ENCODE assay signal across 25 cellular contexts in genomic region chr17:65809366-65809765, GRCh38.
"Had no signal": no experiment of that assay in that cellular context is flagged by ENCODE, and none has a peak within 500 bp of the region (broad histone marks: within the 10 kb centered on the region; RNA-seq: fewer than 3 reads in every experiment).

No MANE protein-coding gene starts in this region.

- H3K36me3 ChIP-seq: esophagus muscularis mucosa, heart right ventricle, lower lobe of right lung, neutrophil, pancreas, thyroid gland had no signal

- ATAC-seq: heart right ventricle; left ventricle myocardium superior; lower lobe of right lung; natural killer cell treated with Interleukin-12 subunit alpha and Interleukin-12 subunit beta and Interleukin-15 and Interleukin-18, amount 100 ng/mL, for 72 hours; pancreas; sciatic nerve; stimulated activated effector memory CD8-positive, alpha-beta T cell treated with anti-CD3 and anti-CD28 coated beads, Interleukin-12 subunit alpha, Interleukin-12 subunit beta, amount 100 ng/mL, for 72 hours had no signal

- H3K4me3 ChIP-seq: dorsolateral prefrontal cortex, esophagus muscularis mucosa, heart right ventricle, lower lobe of right lung, pancreas, stomach, thyroid gland had no signal

- H3K4me1 Mint-ChIP-seq: immature natural killer cell, neural crest cell had no signal

- FAIRE-seq: colon, keratinocyte, pancreas had no signal

- DNase-seq: dorsolateral prefrontal cortex; effector CD4-positive, alpha-beta T cell; foreskin melanocyte; glutamatergic neuron; heart right ventricle; hippocampal formation; immature natural killer cell; left ventricle myocardium superior; lower lobe of right lung; naive B cell; pancreas; stimulated activated CD4-positive, alpha-beta T cell treated with anti-CD3 and anti-CD28 coated beads, Interleukin-2, amount 100 ng/mL, for 24 hours; stimulated activated CD4-positive, alpha-beta T cell treated with anti-CD3 and anti-CD28 coated beads, Interleukin-4, amount 100 ng/mL, for 24 hours; stimulated activated naive CD4-positive, alpha-beta T cell treated with Interleukin-2 at 50 U/mL for 16 hours; stomach; thyroid gland; trophoblast cell had no signal

- H3K36me3 Mint-ChIP-seq: stimulated activated effector memory CD8-positive, alpha-beta T cell treated with anti-CD3 and anti-CD28 coated beads, Interleukin-12 subunit alpha, Interleukin-12 subunit beta, amount 100 ng/mL, for 72 hours had no signal

- H3K27ac Mint-ChIP-seq: immature natural killer cell; natural killer cell treated with Interleukin-12 subunit alpha and Interleukin-12 subunit beta and Interleukin-15 and Interleukin-18, amount 100 ng/mL, for 72 hours; stimulated activated effector memory CD8-positive, alpha-beta T cell treated with anti-CD3 and anti-CD28 coated beads, Interleukin-12 subunit alpha, Interleukin-12 subunit beta, amount 100 ng/mL, for 72 hours had no signal

- H3K4me1 ChIP-seq: esophagus muscularis mucosa, heart right ventricle, lower lobe of right lung, pancreas, stomach, thyroid gland had no signal

- H3K27ac ChIP-seq: dorsolateral prefrontal cortex, esophagus muscularis mucosa, heart right ventricle, lower lobe of right lung, neutrophil, pancreas, stomach, thyroid gland had no signal

- H3K9me3 ChIP-seq: esophagus muscularis mucosa, lower lobe of right lung, neutrophil, pancreas, thyroid gland had no signal

- H3K4me3 Mint-ChIP-seq: immature natural killer cell; natural killer cell treated with Interleukin-12 subunit alpha and Interleukin-12 subunit beta and Interleukin-15 and Interleukin-18, amount 100 ng/mL, for 72 hours; neural crest cell; stimulated activated effector memory CD8-positive, alpha-beta T cell treated with anti-CD3 and anti-CD28 coated beads, Interleukin-12 subunit alpha, Interleukin-12 subunit beta, amount 100 ng/mL, for 72 hours had no signal

- H3K27me3 ChIP-seq: dorsolateral prefrontal cortex, esophagus muscularis mucosa, heart right ventricle, pancreas, stomach, thyroid gland had no signal
